Comparison of ENCODE assay signal across 23 cellular contexts in the genomic region with DNA sequence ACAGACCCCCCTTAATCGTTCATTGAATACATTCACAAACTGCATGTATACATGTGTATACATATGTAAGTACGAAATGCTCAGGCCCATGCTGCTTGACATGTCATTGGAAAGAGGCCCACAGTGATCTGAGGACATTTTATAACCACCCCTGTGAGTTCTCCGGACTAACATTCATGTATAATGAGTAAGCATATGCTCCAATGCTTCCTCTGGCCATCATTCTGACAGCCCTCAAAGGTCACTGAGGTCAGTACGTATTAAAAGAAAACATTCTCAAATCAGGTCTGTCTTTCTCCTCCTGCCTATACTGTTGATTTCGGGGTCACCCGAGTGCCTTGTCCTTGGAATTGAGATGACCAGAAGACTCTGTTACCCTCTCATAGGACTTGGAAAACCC. TPM values are rescaled to one million over a fixed set of nuclear protein-coding genes. Genes with fewer than 3 reads are reported as not detected.
DNase-seq lines count a peak whose midpoint lies in the region; FAIRE-seq and TF ChIP-seq lines count a peak whose summit lies in the region.
"Had no signal": no experiment of that assay in that cellular context is flagged by ENCODE, and none has a peak within 500 bp of the region (broad histone marks: within the 10 kb centered on the region; RNA-seq: fewer than 3 reads in every experiment).

No MANE protein-coding gene starts in this region.

- WGBS in tibial nerve, 2 donors = 73 to 79% methylated on average over 6 of the region's 6 CpGs

- H4K20me1 ChIP-seq in osteoblast (ENCODE audit: insufficient read depth, low read length) = no peaks in the 10 kb centered on the region

- H3K4me3 ChIP-seq in epithelial cell of proximal tubule (ENCODE audit: low read depth, low read length) = no peak overlapping the region
- no peak overlapping the region for H3K4me3 ChIP-seq in osteoblast (ENCODE audit: insufficient read depth, low read length)
- no peak overlapping the region for H3K4me3 ChIP-seq in tibial nerve
- H3K4me3 ChIP-seq: breast epithelium, HAP-1, K562, sigmoid colon, thoracic aorta had no signal

- no peaks in the 10 kb centered on the region for H3K9me3 ChIP-seq in osteoblast (ENCODE audit: low read depth, low read length)
- no peaks in the 10 kb centered on the region for H3K9me3 ChIP-seq in tibial nerve
- H3K9me3 ChIP-seq: breast epithelium, HAP-1, sigmoid colon, thoracic aorta had no signal

- peak; percentile 60 for FAIRE-seq in RCC 7860 (lab: Jason Lieb, UNC)
- FAIRE-seq: GM12891, K562 had no signal

- H3K4me2 ChIP-seq in osteoblast (ENCODE audit: insufficient read depth, low read length) = no peak overlapping the region

- H3K27me3 ChIP-seq in osteoblast (ENCODE audit: insufficient read depth, low read length) (no peaks in the 10 kb centered on the region), tibial nerve (no peaks in the 10 kb centered on the region)
- H3K27me3 ChIP-seq: breast epithelium, sigmoid colon had no signal

- H2AFZ ChIP-seq in osteoblast (ENCODE audit: low read length) = peak overlapping the region; percentile 36

- TF ChIP-seq POLR2A in tibial nerve (IDR thresholded peaks at IDR 0.05) = no peak

- no peaks in the 10 kb centered on the region for H3K36me3 ChIP-seq in osteoblast (ENCODE audit: insufficient read depth, low read length)
- H3K36me3 ChIP-seq in tibial nerve = no peaks in the 10 kb centered on the region
- H3K36me3 ChIP-seq: breast epithelium, HAP-1, sigmoid colon, thoracic aorta had no signal

- no peak for TF ChIP-seq EP300 in tibial nerve (IDR thresholded peaks at IDR 0.05)

- H3K27ac ChIP-seq in osteoblast (ENCODE audit: low read depth, low read length) (no peak overlapping the region), tibial nerve (no peak overlapping the region)
- H3K27ac ChIP-seq: breast epithelium, thoracic aorta had no signal

- peak; percentile 5 for DNase-seq in GM04504 (ENCODE audit: low read depth)
- peak; percentile 51 for DNase-seq in RCC 7860 (ENCODE audit: low spot score)
- peak; percentile 20 for DNase-seq in epithelial cell of proximal tubule (ENCODE audit: low read depth)
- DNase-seq in osteoblast (ENCODE audit: insufficient read length, low spot score, missing footprints) = peak; percentile 32
- DNase-seq in tibial nerve (ENCODE audit: low spot score in 2 of 2) = no peak
- no peak for DNase-seq in SIG-M5 treated with dmso at 0.1 percent for 504 hours (lab: John Stamatoyannopoulos, UW; ENCODE audit: unreplicated experiment)
- DNase-seq in NCI-H2171 (lab: John Stamatoyannopoulos, UW) = no peak
- DNase-seq: activated CD4-positive, alpha-beta T cell treated with anti-CD3 and anti-CD28 coated beads for 36 hours; activated CD8-positive, alpha-beta memory T cell treated with anti-CD3 and anti-CD28 coated beads, Interleukin-2, amount 50 U/mL, for 48 hours; activated naive CD4-positive, alpha-beta T cell treated with anti-CD3 and anti-CD28 coated beads, Interleukin-2, amount 10 ng/mL, durations not matched to agents 7 days and 5 days; C1 segment of cervical spinal cord; DND-41; foreskin melanocyte; NCI-H1105 treated with DMSO at 0.1 percent for 48 hours; SHP77 treated with DMSO at 0.1 percent for 48 hours; sigmoid colon; stimulated activated CD4-positive, alpha-beta T cell treated with anti-CD3 and anti-CD28 coated beads, Interleukin-4, amount 100 ng/mL, for 1 hour; stimulated activated CD8-positive, alpha-beta memory T cell treated with anti-CD3 and anti-CD28 coated beads, Interleukin-4, amount 100 ng/mL, for 48 hours had no signal

- H3K79me2 ChIP-seq in osteoblast (ENCODE audit: insufficient read depth, low read length) = no peaks in the 10 kb centered on the region

- TF ChIP-seq CTCF in epithelial cell of proximal tubule (conservative IDR thresholded peaks at IDR 0.05; ENCODE audit: low read depth, low read length) (no peak), osteoblast (IDR thresholded peaks at IDR 0.05; ENCODE audit: extremely low read depth, low read depth, low read length) (no peak), tibial nerve (IDR thresholded peaks at IDR 0.05) (no peak)

- H3K4me1 ChIP-seq in osteoblast (ENCODE audit: insufficient read depth, low read length) = peaks cover 7% of the 10 kb centered on the region
- H3K4me1 ChIP-seq in tibial nerve = peaks cover 0 to 31% (median 0%) of the 10 kb centered on the region in 4 donors
- H3K4me1 ChIP-seq: breast epithelium had no signal

RNA-seq across cellular contexts. Expression of a gene that starts 54.9 kb away (rescaled TPM):
- total RNA-seq in epithelial cell of proximal tubule = 0.63 and 1.2 TPM in 2 replicates
- 79.6 and 82.9 TPM in 2 replicates for total RNA-seq in osteoblast
- total RNA-seq in tibial nerve = 10 to 100 TPM; 12.3 to 28.4 (median 22.0) TPM

Comparison
In these comparisons a context has a peak if more than half of its experiments do, and no peak if none do; other contexts are left out.
1. DNase-seq: peak in GM04504 (single experiment), RCC 7860 (single experiment), epithelial cell of proximal tubule (single experiment) and osteoblast (single experiment); none in tibial nerve (0 of 2), SIG-M5 treated with dmso at 0.1 percent for 504 hours (single experiment) and NCI-H2171 (single experiment).